In genomic region chr20:23668477-23668951, GRCh38 we compare ENCODE assay signal across 8 cellular contexts. TPM values are rescaled to one million over a fixed set of nuclear protein-coding genes. Genes with fewer than 3 reads are reported as not detected.
DNase-seq lines count a peak whose midpoint lies in the region; ATAC-seq and TF ChIP-seq lines count a peak whose summit lies in the region.

No MANE protein-coding gene starts in this region.

- no peak overlapping the region for H3K27ac Mint-ChIP-seq in MCF 10A (ENCODE audit: low read depth, unreplicated experiment)

- no peaks in the 10 kb centered on the region for H3K36me3 Mint-ChIP-seq in MCF 10A (ENCODE audit: insufficient read depth, unreplicated experiment)

- DNase-seq in DMS79 treated with DMSO at 0.1 percent for 48 hours (lab: John Stamatoyannopoulos, UW) (peak; percentile 5), RPMI7951 (ENCODE audit: low read depth) (peak; percentile 60), MCF 10A (ENCODE audit: unreplicated experiment) (peak; percentile 72), kidney epithelial cell (ENCODE audit: low read depth) (peak; percentile 18), cerebellar nuclear complex (lab: John Stamatoyannopoulos, UW) (no peak)
- DNase-seq in Jurkat, Clone E6-1 (ENCODE audit: low read depth, low spot score) = peak; percentile 63
- DNase-seq in stimulated activated CD4-positive, alpha-beta T cell treated with anti-CD3 and anti-CD28 coated beads, Interleukin-4, amount 100 ng/mL, for 24 hours = peak; percentile 39

- no peaks in the 10 kb centered on the region for H3K27me3 ChIP-seq in kidney epithelial cell (ENCODE audit: control insufficient read depth, insufficient read depth, low read length)

- H3K36me3 ChIP-seq in kidney epithelial cell (ENCODE audit: control insufficient read depth, insufficient read depth, low read length) = no peaks in the 10 kb centered on the region

- TF ChIP-seq CTCF in MCF 10A (IDR thresholded peaks at IDR 0.05; ENCODE audit: unreplicated experiment) (peak; percentile 93), kidney epithelial cell (IDR thresholded peaks at IDR 0.05; ENCODE audit: insufficient read depth, low read length, poor library complexity, severe bottlenecking) (peak; percentile 81)

- H3K4me3 ChIP-seq in Jurkat, Clone E6-1 (ENCODE audit: low read length) = no peak overlapping the region
- no peak overlapping the region for H3K4me3 ChIP-seq in kidney epithelial cell (ENCODE audit: low read depth, low read length)

- H3K4me1 Mint-ChIP-seq in MCF 10A (ENCODE audit: insufficient read depth, unreplicated experiment) = no peaks in the 10 kb centered on the region

- H3K27me3 Mint-ChIP-seq in MCF 10A (ENCODE audit: insufficient read depth, unreplicated experiment) = no peaks in the 10 kb centered on the region

- intact Hi-C loops in MCF 10A (cut with micrococcal nuclease) = loop anchor here (1.0 to 10.0 kb wide), 3 partner anchors 56 to 1250 kb away; no protein-coding TSS in a partner anchor

- H3K9me3 Mint-ChIP-seq in MCF 10A (ENCODE audit: unreplicated experiment) = no peaks in the 10 kb centered on the region

- POLR2A ChIA-PET in MCF 10A (lab: Yijun Ruan, JAX) = interaction anchor here (0.6 to 1.2 kb wide), 4 partner anchors 31 to 1324 kb away, joined by 3 to 5 read pairs (median 3); partner anchors contain the start of genes APMAP and CST3

- no TSS peak for BruUV-seq in MCF 10A (replicated peaks; lab: Mats Ljungman, UMichigan)

- no peak overlapping the region for H3K4me3 Mint-ChIP-seq in MCF 10A (ENCODE audit: unreplicated experiment)

- peak; percentile 76 for ATAC-seq in GM21390 (IDR thresholded peaks at IDR 0.05; ENCODE audit: unreplicated experiment)

- CTCF ChIA-PET in MCF 10A (lab: Yijun Ruan, JAX) = interaction anchor here (0.6 to 5.0 kb wide), 64 partner anchors 11 to 1873 kb away, joined by 3 to 74 read pairs (median 4); partner anchors contain the start of gene CSTL1

RNA-seq across cellular contexts. Expression of gene CST4, which starts 20.3 kb away (rescaled TPM):
- not detected for polyA plus RNA-seq in Jurkat, Clone E6-1 (2012; ENCODE audit: insufficient read depth, insufficient read length)
- not detected in 2 replicates for total RNA-seq in RPMI7951 (2014; rRNA removed; shearing (Covaris generic))
- not detected in 2 replicates for total RNA-seq in MCF 10A (2022)
- not detected in 2 replicates for total RNA-seq in kidney epithelial cell

RNA-seq across cellular contexts. Expression of gene CST3, which starts 30.8 kb away (rescaled TPM):
- 49.4 TPM for polyA plus RNA-seq in Jurkat, Clone E6-1 (2012; ENCODE audit: insufficient read depth, insufficient read length)
- 515 and 755 TPM in 2 replicates for total RNA-seq in RPMI7951 (2014; rRNA removed; shearing (Covaris generic))
- total RNA-seq in MCF 10A (2022) (303 and 315 TPM in 2 replicates), kidney epithelial cell (303 and 381 TPM in 2 replicates)

Comparison
In these comparisons a context has a peak if more than half of its experiments do, and no peak if none do; other contexts are left out.
1. DNase-seq: peak in DMS79 treated with DMSO at 0.1 percent for 48 hours (single experiment), Jurkat, Clone E6-1 (single experiment), RPMI7951 (single experiment), MCF 10A (single experiment), kidney epithelial cell (single experiment) and stimulated activated CD4-positive, alpha-beta T cell treated with anti-CD3 and anti-CD28 coated beads, Interleukin-4, amount 100 ng/mL, for 24 hours (single experiment); none in cerebellar nuclear complex (0 of 2).